ENCODE assay signal across 30 cellular contexts in the genomic region with DNA sequence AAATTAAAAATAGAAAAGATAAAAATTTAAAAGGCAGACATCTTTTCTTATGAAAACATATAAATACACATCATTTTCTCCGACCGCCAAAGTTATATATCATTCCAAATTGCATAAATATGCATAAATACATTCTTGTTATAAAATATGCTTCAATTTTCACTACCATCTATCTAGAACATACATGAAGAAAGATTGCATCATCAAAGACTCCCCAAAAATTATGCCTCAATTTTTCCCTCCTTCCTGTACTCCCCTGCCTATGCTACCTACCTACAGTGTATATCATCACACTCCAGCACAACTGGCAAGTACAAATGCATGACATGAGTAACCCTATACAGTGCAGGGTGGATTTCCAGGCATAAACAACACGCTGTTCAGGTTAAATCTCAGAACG.
"Had no signal": no experiment of that assay in that cellular context is flagged by ENCODE, and none has a peak within 500 bp of the region (broad histone marks: within the 10 kb centered on the region; RNA-seq: fewer than 3 reads in every experiment).

No MANE protein-coding gene starts in this region.

- H3K36me3 ChIP-seq: neutrophil, pancreas, prostate gland, spleen, suprapubic skin, tibial artery, transverse colon, upper lobe of left lung, vagina had no signal

- H3K27ac ChIP-seq: neutrophil, pancreas, prostate gland, skin epidermis, spleen, suprapubic skin, testis, tibial artery, transverse colon, upper lobe of left lung, vagina had no signal

- ATAC-seq: naive thymus-derived CD8-positive, alpha-beta T cell; natural killer cell treated with Interleukin-12 subunit alpha and Interleukin-12 subunit beta and Interleukin-15 and Interleukin-18, amount 100 ng/mL, for 72 hours; pancreas; right cardiac atrium; sciatic nerve; stimulated activated memory B cell treated with anti-CD40 and anti-IgM and Interleukin-4, amounts not matched to agents 10 μg/mL and 1 μg/mL and 100 μg/mL, for 72 hours; stimulated activated naive CD8-positive, alpha-beta T cell treated with anti-CD3 and anti-CD28 coated beads, Interleukin-15, amount 100 ng/mL, for 72 hours; stimulated activated naive CD8-positive, alpha-beta T cell treated with anti-CD3 and anti-CD28 coated beads, Interleukin-15, Interleukin-2, amounts not matched to agents 100 U/mL and 50 U/mL, for 24 hours had no signal

- FAIRE-seq: pancreas, urothelium cell line had no signal

- H3K9me3 ChIP-seq: neutrophil, pancreas, prostate gland, spleen, suprapubic skin, testis, tibial artery, transverse colon, upper lobe of left lung, vagina had no signal

- H3K4me3 ChIP-seq: pancreas, prostate gland, skin epidermis, smooth muscle cell, spleen, suprapubic skin, testis, tibial artery, transverse colon, upper lobe of left lung, vagina had no signal

- H3K4me2 ChIP-seq: smooth muscle cell had no signal

- H3K27me3 ChIP-seq: neutrophil, pancreas, spleen, suprapubic skin, testis, tibial artery, transverse colon, upper lobe of left lung, vagina had no signal

- DNase-seq: naive B cell; naive thymus-derived CD8-positive, alpha-beta T cell; nephron progenitor cell; nucleus accumbens; pancreas; right cardiac atrium; spleen; stimulated activated CD4-positive, alpha-beta T cell treated with anti-CD3 and anti-CD28 coated beads, Interleukin-12 subunit alpha, Interleukin-12 subunit beta, amount 100 ng/mL, for 4 hours; stimulated activated CD4-positive, alpha-beta T cell treated with anti-CD3 and anti-CD28 coated beads, Interleukin-1b, Interleukin-23, amount 100 ng/mL, for 48 hours; stimulated activated CD4-positive, alpha-beta T cell treated with anti-CD3 and anti-CD28 coated beads, Interleukin-4, amount 100 ng/mL, for 1 hour; stimulated activated CD4-positive, alpha-beta T cell treated with anti-CD3 and anti-CD28 coated beads, Interleukin-4, amount 100 ng/mL, for 4 hours; stimulated activated CD8-positive, alpha-beta memory T cell treated with anti-CD3 and anti-CD28 coated beads, Interleukin-4, amount 100 ng/mL, for 48 hours; stimulated activated naive CD4-positive, alpha-beta T cell; stimulated activated naive CD8-positive, alpha-beta T cell treated with anti-CD3 and anti-CD28 coated beads, Interleukin-15, amount 100 ng/mL, for 72 hours; stimulated activated naive CD8-positive, alpha-beta T cell treated with anti-CD3 and anti-CD28 coated beads, Interleukin-15, Interleukin-2, amounts not matched to agents 100 U/mL and 50 U/mL, for 24 hours; substantia nigra; testis; tibial artery; transverse colon; upper lobe of left lung had no signal

- H3K4me1 ChIP-seq: pancreas, prostate gland, spleen, testis, tibial artery, upper lobe of left lung, vagina had no signal
